Comparison of ENCODE assay signal across 1 cellular context in genomic region chrX:101206471-101206870, GRCh38.
TF ChIP-seq lines count a peak whose summit lies in the region.

No MANE protein-coding gene starts in this region.

TF ChIP-seq in GM23338, 12 proteins besides CTCF, POLR2A, EP300 and RAD21 (continued from another document):
- TF ChIP-seq, protein P1, sequence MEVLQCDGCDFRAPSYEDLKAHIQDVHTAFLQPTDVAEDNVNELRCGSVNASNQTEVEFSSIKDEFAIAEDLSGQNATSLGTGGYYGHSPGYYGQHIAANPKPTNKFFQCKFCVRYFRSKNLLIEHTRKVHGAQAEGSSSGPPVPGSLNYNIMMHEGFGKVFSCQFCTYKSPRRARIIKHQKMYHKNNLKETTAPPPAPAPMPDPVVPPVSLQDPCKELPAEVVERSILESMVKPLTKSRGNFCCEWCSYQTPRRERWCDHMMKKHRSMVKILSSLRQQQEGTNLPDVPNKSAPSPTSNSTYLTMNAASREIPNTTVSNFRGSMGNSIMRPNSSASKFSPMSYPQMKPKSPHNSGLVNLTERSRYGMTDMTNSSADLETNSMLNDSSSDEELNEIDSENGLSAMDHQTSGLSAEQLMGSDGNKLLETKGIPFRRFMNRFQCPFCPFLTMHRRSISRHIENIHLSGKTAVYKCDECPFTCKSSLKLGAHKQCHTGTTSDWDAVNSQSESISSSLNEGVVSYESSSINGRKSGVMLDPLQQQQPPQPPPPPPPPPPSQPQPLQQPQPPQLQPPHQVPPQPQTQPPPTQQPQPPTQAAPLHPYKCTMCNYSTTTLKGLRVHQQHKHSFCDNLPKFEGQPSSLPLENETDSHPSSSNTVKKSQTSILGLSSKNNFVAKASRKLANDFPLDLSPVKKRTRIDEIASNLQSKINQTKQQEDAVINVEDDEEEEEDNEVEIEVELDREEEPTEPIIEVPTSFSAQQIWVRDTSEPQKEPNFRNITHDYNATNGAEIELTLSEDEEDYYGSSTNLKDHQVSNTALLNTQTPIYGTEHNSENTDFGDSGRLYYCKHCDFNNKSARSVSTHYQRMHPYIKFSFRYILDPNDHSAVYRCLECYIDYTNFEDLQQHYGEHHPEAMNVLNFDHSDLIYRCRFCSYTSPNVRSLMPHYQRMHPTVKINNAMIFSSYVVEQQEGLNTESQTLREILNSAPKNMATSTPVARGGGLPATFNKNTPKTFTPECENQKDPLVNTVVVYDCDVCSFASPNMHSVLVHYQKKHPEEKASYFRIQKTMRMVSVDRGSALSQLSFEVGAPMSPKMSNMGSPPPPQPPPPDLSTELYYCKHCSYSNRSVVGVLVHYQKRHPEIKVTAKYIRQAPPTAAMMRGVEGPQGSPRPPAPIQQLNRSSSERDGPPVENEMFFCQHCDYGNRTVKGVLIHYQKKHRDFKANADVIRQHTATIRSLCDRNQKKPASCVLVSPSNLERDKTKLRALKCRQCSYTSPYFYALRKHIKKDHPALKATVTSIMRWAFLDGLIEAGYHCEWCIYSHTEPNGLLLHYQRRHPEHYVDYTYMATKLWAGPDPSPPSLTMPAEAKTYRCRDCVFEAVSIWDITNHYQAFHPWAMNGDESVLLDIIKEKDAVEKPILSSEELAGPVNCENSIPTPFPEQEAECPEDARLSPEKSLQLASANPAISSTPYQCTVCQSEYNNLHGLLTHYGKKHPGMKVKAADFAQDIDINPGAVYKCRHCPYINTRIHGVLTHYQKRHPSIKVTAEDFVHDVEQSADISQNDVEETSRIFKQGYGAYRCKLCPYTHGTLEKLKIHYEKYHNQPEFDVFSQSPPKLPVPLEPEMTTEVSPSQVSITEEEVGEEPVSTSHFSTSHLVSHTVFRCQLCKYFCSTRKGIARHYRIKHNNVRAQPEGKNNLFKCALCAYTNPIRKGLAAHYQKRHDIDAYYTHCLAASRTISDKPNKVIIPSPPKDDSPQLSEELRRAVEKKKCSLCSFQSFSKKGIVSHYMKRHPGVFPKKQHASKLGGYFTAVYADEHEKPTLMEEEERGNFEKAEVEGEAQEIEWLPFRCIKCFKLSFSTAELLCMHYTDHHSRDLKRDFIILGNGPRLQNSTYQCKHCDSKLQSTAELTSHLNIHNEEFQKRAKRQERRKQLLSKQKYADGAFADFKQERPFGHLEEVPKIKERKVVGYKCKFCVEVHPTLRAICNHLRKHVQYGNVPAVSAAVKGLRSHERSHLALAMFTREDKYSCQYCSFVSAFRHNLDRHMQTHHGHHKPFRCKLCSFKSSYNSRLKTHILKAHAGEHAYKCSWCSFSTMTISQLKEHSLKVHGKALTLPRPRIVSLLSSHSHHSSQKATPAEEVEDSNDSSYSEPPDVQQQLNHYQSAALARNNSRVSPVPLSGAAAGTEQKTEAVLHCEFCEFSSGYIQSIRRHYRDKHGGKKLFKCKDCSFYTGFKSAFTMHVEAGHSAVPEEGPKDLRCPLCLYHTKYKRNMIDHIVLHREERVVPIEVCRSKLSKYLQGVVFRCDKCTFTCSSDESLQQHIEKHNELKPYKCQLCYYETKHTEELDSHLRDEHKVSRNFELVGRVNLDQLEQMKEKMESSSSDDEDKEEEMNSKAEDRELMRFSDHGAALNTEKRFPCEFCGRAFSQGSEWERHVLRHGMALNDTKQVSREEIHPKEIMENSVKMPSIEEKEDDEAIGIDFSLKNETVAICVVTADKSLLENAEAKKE (CRISPR knock-in tag; IDR thresholded peaks at IDR 0.05): no peak
